Comparison of ENCODE assay signal across 22 cellular contexts in genomic region chr1:157470276-157470675, GRCh38.
"Had no signal": no experiment of that assay in that cellular context is flagged by ENCODE, and none has a peak within 500 bp of the region (broad histone marks: within the 10 kb centered on the region; RNA-seq: fewer than 3 reads in every experiment).

No MANE protein-coding gene starts in this region.

- H3K27me3 Mint-ChIP-seq: activated naive CD8-positive, alpha-beta T cell treated with anti-CD3 and anti-CD28 coated beads for 36 hours had no signal

- ATAC-seq: activated CD4-positive, alpha-beta T cell treated with anti-CD3 and anti-CD28 coated beads for 36 hours; activated T-helper 17 cell treated with anti-CD3 and anti-CD28 coated beads, Interleukin-2, amount 50 U/mL, for 72 hours; heart left ventricle; left ventricle myocardium superior; natural killer cell; stimulated activated naive CD8-positive, alpha-beta T cell treated with anti-CD3 and anti-CD28 coated beads, Interleukin-15, Interleukin-2, amounts not matched to agents 100 U/mL and 50 U/mL, for 24 hours; upper lobe of right lung had no signal

- H3K36me3 ChIP-seq: heart left ventricle, spleen, upper lobe of right lung had no signal

- H3K4me1 ChIP-seq: heart left ventricle, spleen, upper lobe of right lung had no signal

- H3K36me3 Mint-ChIP-seq: activated naive CD8-positive, alpha-beta T cell treated with anti-CD3 and anti-CD28 coated beads for 36 hours; natural killer cell had no signal

- H3K4me3 Mint-ChIP-seq: activated B cell treated with CpG ODN at 0.5 μM for 24 hours; activated CD4-positive, alpha-beta T cell treated with anti-CD3 and anti-CD28 coated beads for 36 hours; activated naive CD8-positive, alpha-beta T cell treated with anti-CD3 and anti-CD28 coated beads for 36 hours; activated T-cell treated with anti-CD3 and anti-CD28 coated beads, Interleukin-2, amount 50 U/mL, for 24 hours; activated T-helper 17 cell treated with anti-CD3 and anti-CD28 coated beads, Interleukin-2, amount 50 U/mL, for 72 hours; natural killer cell had no signal

- H3K4me3 ChIP-seq: heart left ventricle, spleen, upper lobe of right lung had no signal

- H3K27ac ChIP-seq: heart left ventricle, spleen, upper lobe of right lung had no signal

- H3K4me1 Mint-ChIP-seq: activated CD4-positive, alpha-beta T cell treated with anti-CD3 and anti-CD28 coated beads for 36 hours; activated naive CD8-positive, alpha-beta T cell treated with anti-CD3 and anti-CD28 coated beads for 36 hours; activated T-helper 17 cell treated with anti-CD3 and anti-CD28 coated beads, Interleukin-2, amount 50 U/mL, for 72 hours had no signal

- DNase-seq: activated B cell treated with CpG ODN at 0.5 μM for 24 hours; activated CD4-positive, alpha-beta T cell treated with anti-CD3 and anti-CD28 coated beads for 36 hours; activated CD4-positive, alpha-beta T cell treated with anti-CD3 and anti-CD28 coated beads, Interleukin-2, amount 50 U/mL, for 4 hours; activated CD8-positive, alpha-beta memory T cell treated with anti-CD3 and anti-CD28 coated beads for 24 hours; activated CD8-positive, alpha-beta memory T cell treated with anti-CD3 and anti-CD28 coated beads, Interleukin-2, amount 50 U/mL, for 4 hours; activated naive CD8-positive, alpha-beta T cell treated with anti-CD3 and anti-CD28 coated beads for 36 hours; activated T-cell treated with anti-CD3 and anti-CD28 coated beads, Interleukin-2, amount 50 U/mL, for 24 hours; cerebellar nuclear complex; cortex of kidney; heart left ventricle; left ventricle myocardium superior; mammary epithelial cell; midbrain; natural killer cell; nucleus accumbens; spleen; stimulated activated CD4-positive, alpha-beta T cell treated with anti-CD3 and anti-CD28 coated beads, Interleukin-4, amount 100 ng/mL, for 1 hour; stimulated activated naive CD8-positive, alpha-beta T cell treated with anti-CD3 and anti-CD28 coated beads, Interleukin-15, Interleukin-2, amounts not matched to agents 100 U/mL and 50 U/mL, for 24 hours; T-helper 1 cell; T-helper 9 cell; upper lobe of right lung had no signal

- H3K27ac Mint-ChIP-seq: activated B cell treated with CpG ODN at 0.5 μM for 24 hours; activated CD4-positive, alpha-beta T cell treated with anti-CD3 and anti-CD28 coated beads for 36 hours; activated naive CD8-positive, alpha-beta T cell treated with anti-CD3 and anti-CD28 coated beads for 36 hours; activated T-cell treated with anti-CD3 and anti-CD28 coated beads, Interleukin-2, amount 50 U/mL, for 24 hours; activated T-helper 17 cell treated with anti-CD3 and anti-CD28 coated beads, Interleukin-2, amount 50 U/mL, for 72 hours; natural killer cell had no signal

- H3K27me3 ChIP-seq: upper lobe of right lung had no signal

- H3K9me3 Mint-ChIP-seq: activated naive CD8-positive, alpha-beta T cell treated with anti-CD3 and anti-CD28 coated beads for 36 hours; activated T-helper 17 cell treated with anti-CD3 and anti-CD28 coated beads, Interleukin-2, amount 50 U/mL, for 72 hours; natural killer cell had no signal
